In genomic region chr1:208093754-208094719, GRCh38 we compare ENCODE assay signal across 8 cellular contexts.
DNase-seq lines count a peak whose midpoint lies in the region; ATAC-seq and TF ChIP-seq lines count a peak whose summit lies in the region.

No MANE protein-coding gene starts in this region.

- H3K27ac ChIP-seq in DOHH2 (ENCODE audit: low read depth, low read length) = no peak overlapping the region
- no peak overlapping the region for H3K27ac ChIP-seq in ovary
- no peak overlapping the region for H3K27ac ChIP-seq in aorta (ENCODE audit: low read depth in 1 of 2, low read length in 2 of 2)

- H3K9me3 ChIP-seq in DOHH2 (ENCODE audit: control insufficient read depth, insufficient read depth, low read length) = no peaks in the 10 kb centered on the region
- no peaks in the 10 kb centered on the region for H3K9me3 ChIP-seq in ovary
- H3K9me3 ChIP-seq in aorta (ENCODE audit: control insufficient read depth, low read length) = no peaks in the 10 kb centered on the region

- H3K27ac Mint-ChIP-seq in HFFc6 = peak overlapping the region; percentile 96

- H3K4me2 ChIP-seq in DOHH2 (ENCODE audit: low read length) = no peak overlapping the region

- no peaks in the 10 kb centered on the region for H3K27me3 ChIP-seq in DOHH2 (ENCODE audit: control insufficient read depth, low read length)
- H3K27me3 ChIP-seq in ovary = no peaks in the 10 kb centered on the region
- H3K27me3 ChIP-seq in aorta (ENCODE audit: control insufficient read depth in 1 of 2, insufficient read depth in 2 of 2, low read length in 1 of 2) = no peaks in the 10 kb centered on the region

- H3K9me3 Mint-ChIP-seq in HFFc6 = no peaks in the 10 kb centered on the region

- TF ChIP-seq CTCF in DOHH2 (IDR thresholded peaks at IDR 0.05; ENCODE audit: low read depth, low read length, poor library complexity, severe bottlenecking) = peak; percentile 91
- peak; percentile 92 for TF ChIP-seq CTCF in HFFc6 (IDR thresholded peaks at IDR 0.05)
- TF ChIP-seq CTCF in ovary (IDR thresholded peaks at IDR 0.05) = peak in 2 of 3 donors; percentile 58 to 62

- H3K79me2 ChIP-seq in DOHH2 (ENCODE audit: control insufficient read depth, low read length) = no peaks in the 10 kb centered on the region

- no peaks in the 10 kb centered on the region for H3F3A ChIP-seq in DOHH2 (ENCODE audit: control insufficient read depth, insufficient read depth)

- no peaks in the 10 kb centered on the region for H4K20me1 ChIP-seq in DOHH2 (ENCODE audit: control insufficient read depth, insufficient read depth, low read depth, low read length)

- H3K4me1 ChIP-seq in DOHH2 (ENCODE audit: control insufficient read depth, low read length) (no peaks in the 10 kb centered on the region), ovary (ENCODE audit: insufficient read depth) (peaks cover 9% of the 10 kb centered on the region), aorta (ENCODE audit: control insufficient read depth in 1 of 2, insufficient read depth in 2 of 2, low read length in 2 of 2) (no peaks in the 10 kb centered on the region)

- H3K36me3 Mint-ChIP-seq in HFFc6 (ENCODE audit: low read depth) = peaks cover 47% of the 10 kb centered on the region

- H3K36me3 ChIP-seq in DOHH2 (ENCODE audit: control insufficient read depth, low read length) (no peaks in the 10 kb centered on the region), ovary (no peaks in the 10 kb centered on the region), aorta (ENCODE audit: control insufficient read depth in 1 of 2, insufficient read depth in 2 of 2, low read length in 1 of 2) (peaks cover 4 to 14% of the 10 kb centered on the region in 2 donors)

- peak; percentile 90 for DNase-seq in HFFc6
- peak; percentile 86 for DNase-seq in NCI-H82 (lab: John Stamatoyannopoulos, UW)
- DNase-seq in activated T-cell treated with anti-CD3 and anti-CD28 coated beads, Interleukin-2, amount 50 U/mL, for 1 hour = peak; percentile 56
- DNase-seq in fibroblast of the conjunctiva (ENCODE audit: low read depth) = peak; percentile 46
- peak; percentile 60 to 83 (median 70) for DNase-seq in ovary
- peak; percentile 76 to 89 for DNase-seq in aorta
- no peak for DNase-seq in NCI-H526 treated with DMSO at 0.1 percent for 48 hours (lab: John Stamatoyannopoulos, UW)

- no peak overlapping the region for H3K4me3 ChIP-seq in DOHH2 (ENCODE audit: low read length)
- H3K4me3 ChIP-seq in ovary = no peak overlapping the region
- H3K4me3 ChIP-seq in aorta (ENCODE audit: low read length in 2 of 2) = no peak overlapping the region

- no peak for TF ChIP-seq POLR2A in ovary (IDR thresholded peaks at IDR 0.05)

- H3K9me2 ChIP-seq in DOHH2 (replicated peaks; ENCODE audit: control insufficient read depth, low read length) = no peaks in the 10 kb centered on the region

- peak; percentile 51 for ATAC-seq in aorta (ENCODE audit: low FRiP score)

- WGBS in ovary, 3 donors = 67 to 75% (median 71%) methylated on average over 4 of the region's 4 CpGs
- 55 to 60% methylated on average over 4 of the region's 4 CpGs for WGBS in aorta, 2 donors

- intact Hi-C loops in ovary (cut with DNase I) = loop anchor here in 2 of 4 donors (10.0 kb wide), 2 partner anchors 49 to 69 kb away; no protein-coding TSS in a partner anchor
- intact Hi-C loops in aorta (cut with DNase I) = loop anchor here (2.0 to 5.0 kb wide), 4 partner anchors 47 to 153 kb away; partner anchors contain the start of gene PLXNA2 (in 1 of the 2)

- no peak for TF ChIP-seq EP300 in ovary (IDR thresholded peaks at IDR 0.05)

- H3K4me3 Mint-ChIP-seq in HFFc6 = no peak overlapping the region

- H3K4me1 Mint-ChIP-seq in HFFc6 (ENCODE audit: low read depth) = peaks cover 25% of the 10 kb centered on the region

- H3K27me3 Mint-ChIP-seq in HFFc6 (ENCODE audit: insufficient read depth) = peaks cover 1% of the 10 kb centered on the region
